In genomic region chr17:66477615-66478283, GRCh38 we compare ENCODE assay signal across 27 cellular contexts.
"Had no signal": no experiment of that assay in that cellular context is flagged by ENCODE, and none has a peak within 500 bp of the region (broad histone marks: within the 10 kb centered on the region; RNA-seq: fewer than 3 reads in every experiment).

No MANE protein-coding gene starts in this region.

- H3K9me3 Mint-ChIP-seq: natural killer cell treated with Interleukin-12 subunit alpha and Interleukin-12 subunit beta and Interleukin-15 and Interleukin-18, amount 100 ng/mL, for 72 hours; type B pancreatic cell had no signal

- H3K36me3 ChIP-seq: heart right ventricle, left ventricle myocardium inferior, ovary, suprapubic skin, thoracic aorta, tibial nerve, vagina had no signal

- H3K27ac ChIP-seq: heart right ventricle, hepatocyte, left ventricle myocardium inferior, ovary, skin epidermis, suprapubic skin, thoracic aorta, tibial nerve, vagina had no signal

- H3K36me3 Mint-ChIP-seq: memory B cell; natural killer cell treated with Interleukin-12 subunit alpha and Interleukin-12 subunit beta and Interleukin-15 and Interleukin-18, amount 100 ng/mL, for 72 hours; type B pancreatic cell had no signal

- H3K4me1 ChIP-seq: heart right ventricle, left ventricle myocardium inferior, suprapubic skin, vagina had no signal

- H3K27me3 ChIP-seq: heart right ventricle, hepatocyte, ovary, suprapubic skin, tibial nerve, vagina had no signal

- H3K9me3 ChIP-seq: left ventricle myocardium inferior, ovary, suprapubic skin, thoracic aorta, tibial nerve, vagina had no signal

- ATAC-seq: heart right ventricle; left cardiac atrium; mucosa of descending colon; naive thymus-derived CD4-positive, alpha-beta T cell; natural killer cell treated with Interleukin-12 subunit alpha and Interleukin-12 subunit beta and Interleukin-15 and Interleukin-18, amount 100 ng/mL, for 72 hours; right cardiac atrium; sciatic nerve had no signal

- DNase-seq: heart right ventricle; kidney glomerular epithelial cell; left cardiac atrium; left ventricle myocardium inferior; midbrain; mucosa of descending colon; naive thymus-derived CD4-positive, alpha-beta T cell; ovary; retina; right cardiac atrium; stimulated activated CD4-positive, alpha-beta T cell treated with anti-CD3 and anti-CD28 coated beads, Interleukin-12 subunit alpha, Interleukin-12 subunit beta, amount 100 ng/mL, for 4 hours; stimulated activated CD4-positive, alpha-beta T cell treated with anti-CD3 and anti-CD28 coated beads, Interleukin-15, amount 100 ng/mL, for 24 hours; stimulated activated CD4-positive, alpha-beta T cell treated with anti-CD3 and anti-CD28 coated beads, Interleukin-2, amount 100 ng/mL, for 24 hours; stimulated activated CD4-positive, alpha-beta T cell treated with anti-CD3 and anti-CD28 coated beads, Interleukin-4, amount 100 ng/mL, for 1 hour; stimulated activated naive CD4-positive, alpha-beta T cell had no signal

- H3K4me3 ChIP-seq: heart right ventricle, hepatocyte, left ventricle myocardium inferior, mucosa of descending colon, ovary, skin epidermis, suprapubic skin, thoracic aorta, tibial nerve, vagina had no signal

- H3K4me3 Mint-ChIP-seq: memory B cell; natural killer cell treated with Interleukin-12 subunit alpha and Interleukin-12 subunit beta and Interleukin-15 and Interleukin-18, amount 100 ng/mL, for 72 hours; stimulated activated naive CD8-positive, alpha-beta T cell treated with anti-CD3 and anti-CD28 coated beads, Interleukin-15, Interleukin-2, amounts not matched to agents 100 ng/mL and 50 ng/mL, for 24 hours; type B pancreatic cell had no signal

- H3K4me1 Mint-ChIP-seq: memory B cell had no signal

- H3K27me3 Mint-ChIP-seq: naive thymus-derived CD4-positive, alpha-beta T cell; progenitor cell of endocrine pancreas; stimulated activated naive CD8-positive, alpha-beta T cell treated with anti-CD3 and anti-CD28 coated beads, Interleukin-15, Interleukin-2, amounts not matched to agents 100 ng/mL and 50 ng/mL, for 24 hours had no signal

- H3K27ac Mint-ChIP-seq: memory B cell; natural killer cell treated with Interleukin-12 subunit alpha and Interleukin-12 subunit beta and Interleukin-15 and Interleukin-18, amount 100 ng/mL, for 72 hours; progenitor cell of endocrine pancreas; stimulated activated naive CD8-positive, alpha-beta T cell treated with anti-CD3 and anti-CD28 coated beads, Interleukin-15, Interleukin-2, amounts not matched to agents 100 ng/mL and 50 ng/mL, for 24 hours; type B pancreatic cell had no signal
